1 cellular context compared by ENCODE assay signal in the genomic region with DNA sequence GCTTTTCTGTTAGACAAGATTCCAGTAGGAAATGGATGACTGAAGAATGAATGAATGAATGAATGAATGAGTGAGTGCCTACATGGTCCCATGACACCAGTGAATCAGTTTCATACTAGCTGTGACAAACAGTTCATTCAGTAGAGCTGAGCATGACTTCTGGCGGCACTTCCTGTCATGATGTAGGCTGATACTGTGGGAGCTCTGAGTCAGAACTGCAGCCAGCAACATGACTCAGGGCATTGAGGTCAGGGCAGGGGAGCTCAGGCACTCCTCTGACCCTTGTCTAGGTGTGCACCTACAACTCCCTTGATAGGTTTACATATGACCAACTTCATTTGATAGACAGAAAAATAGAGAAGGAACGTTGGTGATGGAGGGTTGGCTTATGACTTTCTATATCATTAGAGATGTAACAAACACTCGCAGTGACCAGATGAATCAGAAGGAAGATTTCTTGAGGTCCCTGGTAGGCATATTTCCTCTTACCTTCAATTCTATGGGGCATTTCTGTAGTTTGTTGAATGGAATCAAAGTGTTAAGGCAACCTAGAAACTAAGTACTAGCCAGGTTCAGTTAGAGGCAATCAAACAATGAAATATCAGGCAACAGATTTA.
A peak's percentile ranks its signal among the peaks of the same experiment; 100 is the strongest.
TF ChIP-seq lines count a peak whose summit lies in the region.

No MANE protein-coding gene starts in this region.

TF ChIP-seq in GM12878, 131 proteins besides CTCF, POLR2A, EP300 and RAD21 (continued from another document and continues in another):
- peak in 1 of 2 experiments; percentile 78; a peak in 2 of 4 replicates for TF ChIP-seq BHLHE40 (IDR thresholded peaks at IDR 0.05; ENCODE audit: borderline replicate concordance in 1 of 2, low read depth in 2 of 2, low read length in 1 of 2)
- no peak for TF ChIP-seq EED (IDR thresholded peaks at IDR 0.05; ENCODE audit: low read depth)
- TF ChIP-seq SMC3 (IDR thresholded peaks at IDR 0.05; ENCODE audit: borderline replicate concordance, low read length): no peak
- TF ChIP-seq RUNX3 (IDR thresholded peaks at IDR 0.05; ENCODE audit: low read length): peak; percentile 68
- no peak for TF ChIP-seq KLF5 (IDR thresholded peaks at IDR 0.05; ENCODE audit: partially characterized antibody)
- TF ChIP-seq ZNF217 (IDR thresholded peaks at IDR 0.05): 0 out of 2 replicates have a peak, but pooled peaks have one; percentile 28
- no peak for TF ChIP-seq ELK1 (IDR thresholded peaks at IDR 0.05; ENCODE audit: low read depth, low read length)
- TF ChIP-seq STAT3 (IDR thresholded peaks at IDR 0.05; ENCODE audit: low read depth, low read length): no peak
- no peak for TF ChIP-seq ZZZ3 (IDR thresholded peaks at IDR 0.05; ENCODE audit: control insufficient read depth, insufficient read length, low read depth)
- TF ChIP-seq TCF7 (IDR thresholded peaks at IDR 0.05; ENCODE audit: borderline replicate concordance): no peak
- no peak for TF ChIP-seq ZNF622 (IDR thresholded peaks at IDR 0.05)
- TF ChIP-seq PML (IDR thresholded peaks at IDR 0.05; ENCODE audit: low read length): no peak
- TF ChIP-seq, protein P1, sequence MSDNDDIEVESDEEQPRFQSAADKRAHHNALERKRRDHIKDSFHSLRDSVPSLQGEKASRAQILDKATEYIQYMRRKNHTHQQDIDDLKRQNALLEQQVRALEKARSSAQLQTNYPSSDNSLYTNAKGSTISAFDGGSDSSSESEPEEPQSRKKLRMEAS (IDR thresholded peaks at IDR 0.05; ENCODE audit: low read depth, low read length): no peak
- TF ChIP-seq NR2F1 (conservative IDR thresholded peaks at IDR 0.05): peak; percentile 97
- TF ChIP-seq ATF7 (IDR thresholded peaks at IDR 0.05; ENCODE audit: low read depth): peak; percentile 81
- no peak for TF ChIP-seq CBX3 (IDR thresholded peaks at IDR 0.05; ENCODE audit: borderline replicate concordance, low read depth)
- TF ChIP-seq, protein P2, sequence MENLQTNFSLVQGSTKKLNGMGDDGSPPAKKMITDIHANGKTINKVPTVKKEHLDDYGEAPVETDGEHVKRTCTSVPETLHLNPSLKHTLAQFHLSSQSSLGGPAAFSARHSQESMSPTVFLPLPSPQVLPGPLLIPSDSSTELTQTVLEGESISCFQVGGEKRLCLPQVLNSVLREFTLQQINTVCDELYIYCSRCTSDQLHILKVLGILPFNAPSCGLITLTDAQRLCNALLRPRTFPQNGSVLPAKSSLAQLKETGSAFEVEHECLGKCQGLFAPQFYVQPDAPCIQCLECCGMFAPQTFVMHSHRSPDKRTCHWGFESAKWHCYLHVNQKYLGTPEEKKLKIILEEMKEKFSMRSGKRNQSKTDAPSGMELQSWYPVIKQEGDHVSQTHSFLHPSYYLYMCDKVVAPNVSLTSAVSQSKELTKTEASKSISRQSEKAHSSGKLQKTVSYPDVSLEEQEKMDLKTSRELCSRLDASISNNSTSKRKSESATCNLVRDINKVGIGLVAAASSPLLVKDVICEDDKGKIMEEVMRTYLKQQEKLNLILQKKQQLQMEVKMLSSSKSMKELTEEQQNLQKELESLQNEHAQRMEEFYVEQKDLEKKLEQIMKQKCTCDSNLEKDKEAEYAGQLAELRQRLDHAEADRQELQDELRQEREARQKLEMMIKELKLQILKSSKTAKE (IDR thresholded peaks at IDR 0.05; ENCODE audit: low read depth, poor library complexity, severe bottlenecking): peak; percentile 58
- no peak for TF ChIP-seq CREB1 (IDR thresholded peaks at IDR 0.05; ENCODE audit: low read depth)
- TF ChIP-seq ZNF207 (IDR thresholded peaks at IDR 0.05; ENCODE audit: borderline replicate concordance): no peak
- TF ChIP-seq MEF2A (IDR thresholded peaks at IDR 0.05; ENCODE audit: insufficient read depth, low read depth, low read length): no peak
- TF ChIP-seq ASH2L (IDR thresholded peaks at IDR 0.05; ENCODE audit: borderline replicate concordance, low read depth): no peak
- peak; percentile 31; the same call in 1 of the 3 replicates for TF ChIP-seq POU2F2 (IDR thresholded peaks at IDR 0.05; ENCODE audit: borderline replicate concordance, low read depth, low read length)
- peak; percentile 86 for TF ChIP-seq IRF4 (IDR thresholded peaks at IDR 0.05; ENCODE audit: low read depth, low read length)
- TF ChIP-seq HDAC2 (IDR thresholded peaks at IDR 0.05): no peak
- no peak for TF ChIP-seq WRNIP1 (IDR thresholded peaks at IDR 0.05; ENCODE audit: borderline replicate concordance, low read depth, low read length)
- no peak for TF ChIP-seq KAT2A (conservative IDR thresholded peaks at IDR 0.05; ENCODE audit: control insufficient read depth, low read depth, low read length)
- TF ChIP-seq RELA (IDR thresholded peaks at IDR 0.05; ENCODE audit: borderline replicate concordance, partially characterized antibody): no peak
- no peak for TF ChIP-seq SIX5 (IDR thresholded peaks at IDR 0.05; ENCODE audit: low read depth, low read length, severe bottlenecking)
- no peak for TF ChIP-seq TCF3 (IDR thresholded peaks at IDR 0.05; ENCODE audit: borderline replicate concordance, insufficient read depth, low read depth, low read length)
- no peak for TF ChIP-seq KDM1A (IDR thresholded peaks at IDR 0.05; ENCODE audit: borderline replicate concordance)
- TF ChIP-seq ZBTB11 (CRISPR knock-in tag; IDR thresholded peaks at IDR 0.05): no peak
- TF ChIP-seq NKRF (conservative IDR thresholded peaks at IDR 0.05): no peak
- TF ChIP-seq GATAD2B (conservative IDR thresholded peaks at IDR 0.05; ENCODE audit: low read depth): 0 out of 2 replicates have a peak, but pooled peaks have one; percentile 48
- TF ChIP-seq, protein P3, sequence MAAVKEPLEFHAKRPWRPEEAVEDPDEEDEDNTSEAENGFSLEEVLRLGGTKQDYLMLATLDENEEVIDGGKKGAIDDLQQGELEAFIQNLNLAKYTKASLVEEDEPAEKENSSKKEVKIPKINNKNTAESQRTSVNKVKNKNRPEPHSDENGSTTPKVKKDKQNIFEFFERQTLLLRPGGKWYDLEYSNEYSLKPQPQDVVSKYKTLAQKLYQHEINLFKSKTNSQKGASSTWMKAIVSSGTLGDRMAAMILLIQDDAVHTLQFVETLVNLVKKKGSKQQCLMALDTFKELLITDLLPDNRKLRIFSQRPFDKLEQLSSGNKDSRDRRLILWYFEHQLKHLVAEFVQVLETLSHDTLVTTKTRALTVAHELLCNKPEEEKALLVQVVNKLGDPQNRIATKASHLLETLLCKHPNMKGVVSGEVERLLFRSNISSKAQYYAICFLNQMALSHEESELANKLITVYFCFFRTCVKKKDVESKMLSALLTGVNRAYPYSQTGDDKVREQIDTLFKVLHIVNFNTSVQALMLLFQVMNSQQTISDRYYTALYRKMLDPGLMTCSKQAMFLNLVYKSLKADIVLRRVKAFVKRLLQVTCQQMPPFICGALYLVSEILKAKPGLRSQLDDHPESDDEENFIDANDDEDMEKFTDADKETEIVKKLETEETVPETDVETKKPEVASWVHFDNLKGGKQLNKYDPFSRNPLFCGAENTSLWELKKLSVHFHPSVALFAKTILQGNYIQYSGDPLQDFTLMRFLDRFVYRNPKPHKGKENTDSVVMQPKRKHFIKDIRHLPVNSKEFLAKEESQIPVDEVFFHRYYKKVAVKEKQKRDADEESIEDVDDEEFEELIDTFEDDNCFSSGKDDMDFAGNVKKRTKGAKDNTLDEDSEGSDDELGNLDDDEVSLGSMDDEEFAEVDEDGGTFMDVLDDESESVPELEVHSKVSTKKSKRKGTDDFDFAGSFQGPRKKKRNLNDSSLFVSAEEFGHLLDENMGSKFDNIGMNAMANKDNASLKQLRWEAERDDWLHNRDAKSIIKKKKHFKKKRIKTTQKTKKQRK (IDR thresholded peaks at IDR 0.05; ENCODE audit: low read depth, low read length): no peak
- no peak for TF ChIP-seq BRCA1 (IDR thresholded peaks at IDR 0.05; ENCODE audit: low read depth, low read length)
- TF ChIP-seq NFIC (IDR thresholded peaks at IDR 0.05; ENCODE audit: low read depth, low read length): 0 out of 2 replicates have a peak, but pooled peaks have one; percentile 21
- no peak for TF ChIP-seq ZBTB40 (IDR thresholded peaks at IDR 0.05; ENCODE audit: borderline replicate concordance)
- no peak for TF ChIP-seq E2F4 (IDR thresholded peaks at IDR 0.05; ENCODE audit: low read depth, low read length)
- no peak for TF ChIP-seq HCFC1 (IDR thresholded peaks at IDR 0.05; ENCODE audit: low read length)
- no peak for TF ChIP-seq YY1 (IDR thresholded peaks at IDR 0.05; ENCODE audit: low read depth, low read length)
- TF ChIP-seq RBBP5 (conservative IDR thresholded peaks at IDR 0.05): no peak
